17 cellular contexts compared by ENCODE assay signal in genomic region chr2:66919286-66919685, GRCh38.
"Had no signal": no experiment of that assay in that cellular context is flagged by ENCODE, and none has a peak within 500 bp of the region (broad histone marks: within the 10 kb centered on the region; RNA-seq: fewer than 3 reads in every experiment).

No MANE protein-coding gene starts in this region.

- H3K27ac ChIP-seq: colonic mucosa, heart right ventricle, spleen, tibial artery, upper lobe of right lung had no signal

- H3K27me3 ChIP-seq: colonic mucosa, heart right ventricle, spleen, tibial artery, upper lobe of right lung had no signal

- H3K4me1 Mint-ChIP-seq: naive thymus-derived CD4-positive, alpha-beta T cell; stimulated activated memory B cell treated with anti-CD40 and anti-IgM and Interleukin-4, amounts not matched to agents 10 μg/mL and 1 μg/mL and 100 μg/mL, for 72 hours had no signal

- H3K4me3 Mint-ChIP-seq: naive thymus-derived CD4-positive, alpha-beta T cell; stimulated activated memory B cell treated with anti-CD40 and anti-IgM and Interleukin-4, amounts not matched to agents 10 μg/mL and 1 μg/mL and 100 μg/mL, for 72 hours; stimulated activated naive CD8-positive, alpha-beta T cell treated with anti-CD3 and anti-CD28 coated beads, Interleukin-15, Interleukin-2, amounts not matched to agents 100 ng/mL and 50 ng/mL, for 24 hours had no signal

- H3K4me3 ChIP-seq: colonic mucosa, heart right ventricle, spleen, tibial artery, upper lobe of right lung had no signal

- H3K4me1 ChIP-seq: colonic mucosa, heart right ventricle, spleen, tibial artery, upper lobe of right lung had no signal

- H3K27ac Mint-ChIP-seq: naive thymus-derived CD4-positive, alpha-beta T cell; stimulated activated memory B cell treated with anti-CD40 and anti-IgM and Interleukin-4, amounts not matched to agents 10 μg/mL and 1 μg/mL and 100 μg/mL, for 72 hours; stimulated activated naive CD8-positive, alpha-beta T cell treated with anti-CD3 and anti-CD28 coated beads, Interleukin-15, Interleukin-2, amounts not matched to agents 100 ng/mL and 50 ng/mL, for 24 hours had no signal

- ATAC-seq: heart right ventricle; naive thymus-derived CD4-positive, alpha-beta T cell; sciatic nerve; stimulated activated memory B cell treated with anti-CD40 and anti-IgM and Interleukin-4, amounts not matched to agents 10 μg/mL and 1 μg/mL and 100 μg/mL, for 72 hours; upper lobe of right lung had no signal

- H3K36me3 ChIP-seq: colonic mucosa, heart right ventricle, spleen, tibial artery, upper lobe of right lung had no signal

- DNase-seq: colonic mucosa; effector CD4-positive, alpha-beta T cell; foreskin melanocyte; heart right ventricle; hypothalamus; kidney glomerular epithelial cell; naive thymus-derived CD4-positive, alpha-beta T cell; posterior cingulate gyrus; spleen; stimulated activated CD4-positive, alpha-beta T cell treated with anti-CD3 and anti-CD28 coated beads, Interleukin-15, amount 100 ng/mL, for 24 hours; stimulated activated CD4-positive, alpha-beta T cell treated with anti-CD3 and anti-CD28 coated beads, Interleukin-1b, Interleukin-23, amount 100 ng/mL, for 48 hours; stimulated activated CD4-positive, alpha-beta T cell treated with anti-CD3 and anti-CD28 coated beads, Interleukin-4, amount 100 ng/mL, for 24 hours; tibial artery; upper lobe of right lung had no signal

- H3K9me3 ChIP-seq: colonic mucosa, heart right ventricle, spleen, tibial artery, upper lobe of right lung had no signal

- H3K36me3 Mint-ChIP-seq: naive thymus-derived CD4-positive, alpha-beta T cell; stimulated activated memory B cell treated with anti-CD40 and anti-IgM and Interleukin-4, amounts not matched to agents 10 μg/mL and 1 μg/mL and 100 μg/mL, for 72 hours had no signal

- H3K27me3 Mint-ChIP-seq: naive thymus-derived CD4-positive, alpha-beta T cell; stimulated activated memory B cell treated with anti-CD40 and anti-IgM and Interleukin-4, amounts not matched to agents 10 μg/mL and 1 μg/mL and 100 μg/mL, for 72 hours; stimulated activated naive CD8-positive, alpha-beta T cell treated with anti-CD3 and anti-CD28 coated beads, Interleukin-15, Interleukin-2, amounts not matched to agents 100 ng/mL and 50 ng/mL, for 24 hours had no signal
